In genomic region chr2:61367177-61367576, GRCh38 we compare ENCODE assay signal across 25 cellular contexts.
"Had no signal": no experiment of that assay in that cellular context is flagged by ENCODE, and none has a peak within 500 bp of the region (broad histone marks: within the 10 kb centered on the region; RNA-seq: fewer than 3 reads in every experiment).

No MANE protein-coding gene starts in this region.

- H3K27me3 Mint-ChIP-seq: activated CD4-positive, alpha-beta memory T cell treated with anti-CD3 and anti-CD28 coated beads for 36 hours; IgD-negative memory B cell; T-cell had no signal

- H3K27ac ChIP-seq: brain microvascular endothelial cell, cardiac muscle cell, SK-N-MC, VCaP had no signal

- FAIRE-seq: colon had no signal

- H3K9me3 Mint-ChIP-seq: activated CD4-positive, alpha-beta memory T cell treated with anti-CD3 and anti-CD28 coated beads for 36 hours; activated naive CD4-positive, alpha-beta T cell treated with anti-CD3 and anti-CD28 coated beads, Interleukin-2, amount 50 U/mL, for 72 hours; activated T-cell treated with anti-CD3 and anti-CD28 coated beads, Interleukin-2, amount 50 U/mL, for 4 hours; T-cell had no signal

- ATAC-seq: activated naive CD4-positive, alpha-beta T cell treated with anti-CD3 and anti-CD28 coated beads, Interleukin-2, amount 50 U/mL, for 72 hours; activated T-cell treated with anti-CD3 and anti-CD28 coated beads, Interleukin-2, amount 50 U/mL, for 4 hours; Right ventricle myocardium inferior; T-cell had no signal

- H3K4me3 Mint-ChIP-seq: activated CD4-positive, alpha-beta memory T cell treated with anti-CD3 and anti-CD28 coated beads for 36 hours; activated T-cell treated with anti-CD3 and anti-CD28 coated beads, Interleukin-2, amount 50 U/mL, for 4 hours; T-cell had no signal

- H3K27me3 ChIP-seq: brain microvascular endothelial cell, cardiac muscle cell had no signal

- H3K27ac Mint-ChIP-seq: activated CD4-positive, alpha-beta memory T cell treated with anti-CD3 and anti-CD28 coated beads for 36 hours; IgD-negative memory B cell had no signal

- H3K4me3 ChIP-seq: cardiac muscle cell, SK-N-MC had no signal

- DNase-seq: activated CD4-positive, alpha-beta memory T cell treated with anti-CD3 and anti-CD28 coated beads for 36 hours; activated CD4-positive, alpha-beta T cell treated with anti-CD3 and anti-CD28 coated beads for 48 hours; activated CD8-positive, alpha-beta memory T cell treated with anti-CD3 and anti-CD28 coated beads for 24 hours; activated effector memory CD4-positive, alpha-beta T cell treated with anti-CD3 and anti-CD28 coated beads, Interleukin-2, amount 50 U/mL, for 16 hours; activated naive CD4-positive, alpha-beta T cell treated with Interleukin-2 at 50 U/mL for 16 hours; activated T-cell treated with anti-CD3 and anti-CD28 coated beads, Interleukin-2, amount 50 U/mL, for 4 hours; brain microvascular endothelial cell; cerebellar nuclear complex; MM.1S; NCI-H1105 treated with DMSO at 0.1 percent for 48 hours; NCI-H2029; NCI-H2107; NCI-H526; NCI-H774; NK-92 treated with Interleukin-12 subunit alpha and Interleukin-12 subunit beta, amount 100 ng/mL, for 24 hours; OCI-M1; RPMI8226; T-cell had no signal
